16 cellular contexts compared by ENCODE assay signal in genomic region chr7:1662767-1663166, GRCh38. TPM values are rescaled to one million over a fixed set of nuclear protein-coding genes. Genes with fewer than 3 reads are reported as not detected.
A peak's percentile ranks its signal among the peaks of the same experiment; 100 is the strongest.
DNase-seq lines count a peak whose midpoint lies in the region; ATAC-seq and TF ChIP-seq lines count a peak whose summit lies in the region.
"Had no signal": no experiment of that assay in that cellular context is flagged by ENCODE, and none has a peak within 500 bp of the region (broad histone marks: within the 10 kb centered on the region; RNA-seq: fewer than 3 reads in every experiment).

No MANE protein-coding gene starts in this region.

- no peak overlapping the region for H3K56ac ChIP-seq in H9 (ENCODE audit: insufficient read length, low read depth, low read length)

- H3K36me3 ChIP-seq in ovary: no peaks in the 10 kb centered on the region
- H3K36me3 ChIP-seq: cardiac muscle cell had no signal

- POLR2A ChIA-PET in CD4-positive, alpha-beta T cell (lab: Charles Lee): no interaction called here

- peak overlapping the region; percentile 62 for H3K4me3 Mint-ChIP-seq in CD4-positive, alpha-beta T cell
- H3K4me3 Mint-ChIP-seq in H9: peak overlapping the region in 1 of 2 experiments; percentile 77; a peak in 2 of 5 replicates
- H3K4me3 Mint-ChIP-seq: activated CD4-positive, alpha-beta memory T cell treated with anti-CD3 and anti-CD28 coated beads for 36 hours had no signal

- ATAC-seq in CD4-positive, alpha-beta T cell (ENCODE audit: poor library complexity): no peak
- no peak for ATAC-seq in right cardiac atrium
- ATAC-seq: activated T-cell treated with anti-CD3 and anti-CD28 coated beads, Interleukin-2, amount 50 U/mL, for 72 hours had no signal

- no peaks in the 10 kb centered on the region for H3K79me1 ChIP-seq in H9 (ENCODE audit: insufficient read depth, low read depth, low read length, poor library complexity, severe bottlenecking)

- no peaks in the 10 kb centered on the region for H3K4me1 Mint-ChIP-seq in CD4-positive, alpha-beta T cell (ENCODE audit: low read depth)
- H3K4me1 Mint-ChIP-seq in H9: peaks cover 2 to 9% of the 10 kb centered on the region in 2 experiments; a peak in 2 of 4 replicates

- no peak overlapping the region for H2AK5ac ChIP-seq in H9 (ENCODE audit: insufficient read length, low read length)

- H3K27ac Mint-ChIP-seq in CD4-positive, alpha-beta T cell: no peak overlapping the region
- no peak overlapping the region for H3K27ac Mint-ChIP-seq in H9
- H3K27ac Mint-ChIP-seq: activated CD4-positive, alpha-beta memory T cell treated with anti-CD3 and anti-CD28 coated beads for 36 hours; activated T-cell treated with anti-CD3 and anti-CD28 coated beads, Interleukin-2, amount 50 U/mL, for 72 hours had no signal

- TF ChIP-seq POLR2A in ovary (IDR thresholded peaks at IDR 0.05): no peak

- TF ChIP-seq EP300 in ovary (IDR thresholded peaks at IDR 0.05): no peak

- no peak overlapping the region for H2BK5ac ChIP-seq in H9 (ENCODE audit: insufficient read length, low read length)

- intact Hi-C loops in CD4-positive, alpha-beta T cell (cut with DNase I, micrococcal nuclease): loop anchor here (2.0 to 10.0 kb wide), 3 partner anchors 262 to 546 kb away; no protein-coding TSS in a partner anchor
- intact Hi-C loops in right cardiac atrium (cut with DNase I) (loop anchor here (10.0 kb wide), 4 partner anchors 92 to 682 kb away; no protein-coding TSS in a partner anchor), ovary (cut with DNase I) (loop anchor here (5.0 to 10.0 kb wide), 4 partner anchors 545 to 685 kb away; no protein-coding TSS in a partner anchor)

- no peak overlapping the region for H3K23ac ChIP-seq in H9 (ENCODE audit: insufficient read length, low read depth, low read length)

- no peak overlapping the region for H3K4ac ChIP-seq in H9 (ENCODE audit: low read depth, low read length)

- no peaks in the 10 kb centered on the region for H4K20me1 ChIP-seq in H9 (ENCODE audit: control insufficient read depth, insufficient read depth, insufficient read length)

- H4K5ac ChIP-seq in H9 (ENCODE audit: insufficient read length, low read depth, low read length): no peak overlapping the region

- no peak overlapping the region for H3K18ac ChIP-seq in H9 (ENCODE audit: insufficient read length, low read depth, low read length)

- no CpG with 5 or more reads among the region's 13 CpGs for WGBS in H9 (ENCODE audit: extremely low coverage, insufficient read length, low lambda C conversion rate)
- WGBS in right cardiac atrium: 77% methylated on average over 13 of the region's 13 CpGs
- 57 to 74% (median 65%) methylated on average over 13 of the region's 13 CpGs for WGBS in ovary, 3 donors

- H3K9me3 ChIP-seq in CD4-positive, alpha-beta T cell (ENCODE audit: control insufficient read depth, low read length): no peaks in the 10 kb centered on the region
- H3K9me3 ChIP-seq in H9 (ENCODE audit: control insufficient read depth, low read depth, low read length): no peaks in the 10 kb centered on the region
- no peaks in the 10 kb centered on the region for H3K9me3 ChIP-seq in right cardiac atrium (ENCODE audit: control insufficient read depth, low read length)
- H3K9me3 ChIP-seq in ovary: no peaks in the 10 kb centered on the region

- DNase-seq in CD4-positive, alpha-beta T cell: peak in 3 of 10 experiments; percentile 0 to 6 (median 1)
- DNase-seq in H9 (peak; percentile 25), right cardiac atrium (peak in 2 of 3 donors; percentile 4 to 43), ovary (peak in 3 of 5 donors; percentile 6 to 23 (median 10)), NCI-H2227 (lab: John Stamatoyannopoulos, UW; ENCODE audit: unreplicated experiment) (no peak), cortex of kidney (lab: John Stamatoyannopoulos, UW) (no peak), LoVo (ENCODE audit: low spot score) (no peak)
- DNase-seq: activated CD4-positive, alpha-beta memory T cell treated with anti-CD3 and anti-CD28 coated beads for 36 hours; activated T-cell treated with anti-CD3 and anti-CD28 coated beads, Interleukin-2, amount 50 U/mL, for 72 hours; DMS79 treated with DMSO at 0.1 percent for 48 hours; effector memory CD8-positive, alpha-beta T cell; GOT3; hippocampal formation; NCI-H1436 had no signal

- H2BK20ac ChIP-seq in H9 (ENCODE audit: low read depth, low read length, poor library complexity, severe bottlenecking): no peak overlapping the region

- H3K9ac ChIP-seq in H9 (ENCODE audit: extremely low read depth, insufficient read length, low read length): no peak overlapping the region
- H3K9ac ChIP-seq: parathyroid adenoma had no signal

- peaks cover 44% of the 10 kb centered on the region for H3K27me3 Mint-ChIP-seq in CD4-positive, alpha-beta T cell
- peaks cover 69% of the 10 kb centered on the region for H3K27me3 Mint-ChIP-seq in H9 (ENCODE audit: low read depth)

- no peak overlapping the region for H2AFZ ChIP-seq in H9 (ENCODE audit: low read length)
- H2AFZ ChIP-seq: parathyroid adenoma had no signal

- no peak overlapping the region for H4K8ac ChIP-seq in H9 (replicated peaks; ENCODE audit: insufficient read length, low read depth, low read length)

- H3K4me1 ChIP-seq in H9 (ENCODE audit: insufficient read depth, low read length) (no peaks in the 10 kb centered on the region), right cardiac atrium (ENCODE audit: control insufficient read depth, insufficient read depth, low read length) (no peaks in the 10 kb centered on the region), ovary (ENCODE audit: insufficient read depth) (peaks cover 5% of the 10 kb centered on the region)
- H3K4me1 ChIP-seq: parathyroid adenoma had no signal

- no peak overlapping the region for H2BK120ac ChIP-seq in H9 (ENCODE audit: low read depth, low read length, poor library complexity, severe bottlenecking)

- CTCF ChIA-PET in CD4-positive, alpha-beta T cell (lab: Charles Lee): no interaction called here

- no peak overlapping the region for H2BK15ac ChIP-seq in H9 (ENCODE audit: low read depth, low read length)

- no peaks in the 10 kb centered on the region for H3K79me2 ChIP-seq in H9 (ENCODE audit: insufficient read depth, low read length)
- H3K79me2 ChIP-seq: parathyroid adenoma had no signal

- no peaks in the 10 kb centered on the region for H3K9me3 Mint-ChIP-seq in CD4-positive, alpha-beta T cell
- peaks cover 2 to 4% of the 10 kb centered on the region in 2 experiments; a peak in 2 of 5 replicates for H3K9me3 Mint-ChIP-seq in H9
- H3K9me3 Mint-ChIP-seq: activated CD4-positive, alpha-beta memory T cell treated with anti-CD3 and anti-CD28 coated beads for 36 hours; activated T-cell treated with anti-CD3 and anti-CD28 coated beads, Interleukin-2, amount 50 U/mL, for 72 hours; effector memory CD8-positive, alpha-beta T cell had no signal

- no peak overlapping the region for H3T11ph ChIP-seq in H9 (ENCODE audit: low read length)

- TF ChIP-seq CTCF in CD4-positive, alpha-beta T cell (IDR thresholded peaks at IDR 0.05): no peak
- no peak for TF ChIP-seq CTCF in H9 (conservative IDR thresholded peaks at IDR 0.05)
- TF ChIP-seq CTCF in ovary (IDR thresholded peaks at IDR 0.05): no peak

- no peak overlapping the region for H3K4me3 ChIP-seq in right cardiac atrium (ENCODE audit: low read length)
- no peak overlapping the region for H3K4me3 ChIP-seq in ovary
- H3K4me3 ChIP-seq: cardiac muscle cell had no signal

- H3K27me3 ChIP-seq in CD4-positive, alpha-beta T cell (ENCODE audit: control insufficient read depth, insufficient read depth, low read length): peaks cover 48% of the 10 kb centered on the region
- peaks cover 29% of the 10 kb centered on the region; the same call in 1 of the 2 replicates for H3K27me3 ChIP-seq in H9 (ENCODE audit: insufficient read depth, low read length)
- no peaks in the 10 kb centered on the region for H3K27me3 ChIP-seq in right cardiac atrium (ENCODE audit: control insufficient read depth, insufficient read depth)
- H3K27me3 ChIP-seq in ovary: peaks cover 10% of the 10 kb centered on the region

- H3K4me2 ChIP-seq in H9 (ENCODE audit: insufficient read depth, insufficient read length, low read length): no peak overlapping the region

- H4K91ac ChIP-seq in H9 (ENCODE audit: insufficient read length, low read depth, low read length): no peak overlapping the region

- H3K23me2 ChIP-seq in H9 (ENCODE audit: insufficient read length, low read depth, low read length, poor library complexity, severe bottlenecking): peaks cover 16% of the 10 kb centered on the region

- no peak overlapping the region for H3K14ac ChIP-seq in H9 (ENCODE audit: insufficient read depth, low read length)

- no peak overlapping the region for H2BK12ac ChIP-seq in H9 (ENCODE audit: insufficient read length, low read depth, low read length)

- no peaks in the 10 kb centered on the region for H3K36me3 Mint-ChIP-seq in CD4-positive, alpha-beta T cell (ENCODE audit: low read depth)
- H3K36me3 Mint-ChIP-seq in H9 (ENCODE audit: insufficient read depth in 1 of 3, low read depth in 3 of 3): no peaks in the 10 kb centered on the region
- H3K36me3 Mint-ChIP-seq: activated CD4-positive, alpha-beta memory T cell treated with anti-CD3 and anti-CD28 coated beads for 36 hours had no signal

- H3K27ac ChIP-seq in CD4-positive, alpha-beta T cell (ENCODE audit: low read depth, low read length): no peak overlapping the region
- H3K27ac ChIP-seq in H9 (ENCODE audit: insufficient read length, low read depth, low read length): no peak overlapping the region
- no peak overlapping the region for H3K27ac ChIP-seq in right cardiac atrium (ENCODE audit: low read length)
- no peak overlapping the region for H3K27ac ChIP-seq in ovary
- H3K27ac ChIP-seq: cardiac muscle cell, parathyroid adenoma had no signal

RNA-seq across cellular contexts. Expression of gene ELFN1, which starts 7.3 kb away (rescaled TPM):
- total RNA-seq in CD4-positive, alpha-beta T cell: not detected
- total RNA-seq in H9 (2021) (3.7 and 4.0 TPM in 2 replicates), right cardiac atrium (10 to 100 TPM; 11.8 to 13.7 (median 13.0) TPM), ovary (1 to 10 TPM in 2 of 7 donors, under 1 TPM in 5; 0.25 to 1.5 (median 0.78) TPM)
- polyA plus RNA-seq in right cardiac atrium (9.1 TPM), ovary (under 1 TPM; 0.05 to 0.46 TPM)
- total RNA-seq: activated T-cell treated with anti-CD3 and anti-CD28 coated beads, Interleukin-2, amount 50 U/mL, for 72 hours had no signal

Comparison
In these comparisons a context has a peak if more than half of its experiments do, and no peak if none do; other contexts are left out.
1. DNase-seq: peak in H9 (single experiment), right cardiac atrium (2 of 3) and ovary (3 of 5); none in NCI-H2227 (single experiment), cortex of kidney (single experiment) and LoVo (single experiment).